21 cellular contexts compared by ENCODE assay signal in genomic region chr14:97917169-97917568, GRCh38.
"Had no signal": no experiment of that assay in that cellular context is flagged by ENCODE, and none has a peak within 500 bp of the region (broad histone marks: within the 10 kb centered on the region; RNA-seq: fewer than 3 reads in every experiment).

No MANE protein-coding gene starts in this region.

- H3K9me3 ChIP-seq: body of pancreas, colonic mucosa, gastroesophageal sphincter, heart left ventricle, mucosa of descending colon, prostate gland, right atrium auricular region, thoracic aorta had no signal

- H3K27ac ChIP-seq: body of pancreas, colonic mucosa, gastroesophageal sphincter, heart left ventricle, prostate gland, right atrium auricular region, thoracic aorta had no signal

- H3K4me3 Mint-ChIP-seq: activated CD8-positive, alpha-beta memory T cell treated with anti-CD3 and anti-CD28 coated beads, Interleukin-2, amount 10 ng/mL, durations not matched to agents 7 days and 5 days; central memory CD8-positive, alpha-beta T cell; endodermal cell; naive B cell; stimulated activated effector memory CD8-positive, alpha-beta T cell treated with anti-CD3 and anti-CD28 coated beads, Interleukin-12 subunit alpha, Interleukin-12 subunit beta, amount 100 ng/mL, for 72 hours had no signal

- H3K27me3 Mint-ChIP-seq: central memory CD8-positive, alpha-beta T cell; naive B cell had no signal

- ATAC-seq: activated CD8-positive, alpha-beta memory T cell treated with anti-CD3 and anti-CD28 coated beads, Interleukin-2, amount 10 ng/mL, durations not matched to agents 7 days and 5 days; body of pancreas; gastroesophageal sphincter; heart left ventricle; left ventricle myocardium superior; mucosa of descending colon; stimulated activated effector memory CD8-positive, alpha-beta T cell treated with anti-CD3 and anti-CD28 coated beads, Interleukin-12 subunit alpha, Interleukin-12 subunit beta, amount 100 ng/mL, for 72 hours had no signal

- H3K4me1 ChIP-seq: body of pancreas, colonic mucosa, gastroesophageal sphincter, heart left ventricle, prostate gland, right atrium auricular region had no signal

- DNase-seq: activated CD4-positive, alpha-beta T cell treated with anti-CD3 and anti-CD28 coated beads, Interleukin-2, amount 50 U/mL, for 4 hours; activated CD8-positive, alpha-beta memory T cell treated with anti-CD3 and anti-CD28 coated beads, Interleukin-2, amount 10 ng/mL, durations not matched to agents 7 days and 5 days; activated gamma-delta T cell treated with Interleukin-2 at 50 U/mL for 16 hours; amygdala; body of pancreas; colonic mucosa; erythroblast; heart left ventricle; kidney glomerular epithelial cell; left ventricle myocardium superior; mucosa of descending colon; naive B cell; stimulated activated CD4-positive, alpha-beta T cell treated with anti-CD3 and anti-CD28 coated beads, Interleukin-4, amount 100 ng/mL, for 24 hours; T1000 had no signal

- H3K4me3 ChIP-seq: body of pancreas, colonic mucosa, gastroesophageal sphincter, heart left ventricle, mucosa of descending colon, prostate gland, right atrium auricular region, thoracic aorta had no signal

- H3K27me3 ChIP-seq: body of pancreas, colonic mucosa, right atrium auricular region had no signal

- H3K27ac Mint-ChIP-seq: activated CD8-positive, alpha-beta memory T cell treated with anti-CD3 and anti-CD28 coated beads, Interleukin-2, amount 10 ng/mL, durations not matched to agents 7 days and 5 days; endodermal cell; naive B cell; stimulated activated effector memory CD8-positive, alpha-beta T cell treated with anti-CD3 and anti-CD28 coated beads, Interleukin-12 subunit alpha, Interleukin-12 subunit beta, amount 100 ng/mL, for 72 hours had no signal

- H3K36me3 ChIP-seq: colonic mucosa, gastroesophageal sphincter, heart left ventricle, prostate gland, right atrium auricular region, thoracic aorta had no signal

- H3K36me3 Mint-ChIP-seq: activated CD8-positive, alpha-beta memory T cell treated with anti-CD3 and anti-CD28 coated beads, Interleukin-2, amount 10 ng/mL, durations not matched to agents 7 days and 5 days; naive B cell; stimulated activated effector memory CD8-positive, alpha-beta T cell treated with anti-CD3 and anti-CD28 coated beads, Interleukin-12 subunit alpha, Interleukin-12 subunit beta, amount 100 ng/mL, for 72 hours had no signal

- H3K4me1 Mint-ChIP-seq: activated CD8-positive, alpha-beta memory T cell treated with anti-CD3 and anti-CD28 coated beads, Interleukin-2, amount 10 ng/mL, durations not matched to agents 7 days and 5 days; endodermal cell; naive B cell had no signal

- H3K9me3 Mint-ChIP-seq: central memory CD8-positive, alpha-beta T cell; endodermal cell; stimulated activated effector memory CD8-positive, alpha-beta T cell treated with anti-CD3 and anti-CD28 coated beads, Interleukin-12 subunit alpha, Interleukin-12 subunit beta, amount 100 ng/mL, for 72 hours had no signal
